ENCODE assay signal across 29 cellular contexts in genomic region chr1:203065191-203065590, GRCh38. TPM values are rescaled to one million over a fixed set of nuclear protein-coding genes. Genes with fewer than 3 reads are reported as not detected.
"Had no signal": no experiment of that assay in that cellular context is flagged by ENCODE, and none has a peak within 500 bp of the region (broad histone marks: within the 10 kb centered on the region; RNA-seq: fewer than 3 reads in every experiment).

No MANE protein-coding gene starts in this region.

- DNase-seq: colonic mucosa; effector CD8-positive, alpha-beta T cell; endodermal cell; foreskin fibroblast; heart right ventricle; hippocampal formation; left colon; left ventricle myocardium superior; lower lobe of right lung; naive thymus-derived CD8-positive, alpha-beta T cell; nephron progenitor cell; nucleus accumbens; stimulated activated CD4-positive, alpha-beta T cell treated with anti-CD3 and anti-CD28 coated beads, Interleukin-15, amount 100 ng/mL, for 24 hours; stimulated activated CD4-positive, alpha-beta T cell treated with anti-CD3 and anti-CD28 coated beads, Interleukin-2, amount 100 ng/mL, for 48 hours; stimulated activated naive B cell treated with anti-CD40 and anti-IgM and Interleukin-4, amounts not matched to agents 10 μg/mL and 1 μg/mL and 100 μg/mL, for 72 hours; upper lobe of left lung had no signal

- H3K36me3 ChIP-seq: colonic mucosa, gastroesophageal sphincter, lower lobe of right lung, prostate gland, thoracic aorta, tibial nerve, upper lobe of left lung had no signal

- H3K27ac ChIP-seq: colonic mucosa, epithelial cell of prostate, gastroesophageal sphincter, lower lobe of right lung, prostate gland, skin epidermis, thoracic aorta, tibial nerve, upper lobe of left lung had no signal

- H3K9me3 ChIP-seq: colonic mucosa, gastroesophageal sphincter, heart right ventricle, lower lobe of right lung, prostate gland, thoracic aorta, tibial nerve, upper lobe of left lung had no signal

- H3K4me3 ChIP-seq: colonic mucosa, gastroesophageal sphincter, heart right ventricle, lower lobe of right lung, prostate gland, skin epidermis, thoracic aorta, tibial nerve, upper lobe of left lung had no signal

- H3K27me3 ChIP-seq: colonic mucosa, gastroesophageal sphincter, heart right ventricle, tibial nerve, upper lobe of left lung had no signal

- H3K4me1 ChIP-seq: colonic mucosa, prostate gland had no signal

RNA-seq across cellular contexts. Expression of gene MYOG, which starts 20.6 kb away (rescaled TPM):
- total RNA-seq: chondrocyte; colonic mucosa; endodermal cell; esophagus mucosa; heart right ventricle; kidney epithelial cell; left colon; left ventricle myocardium superior; lower lobe of right lung; mononuclear cell; naive thymus-derived CD8-positive, alpha-beta T cell; osteocyte; renal cortical epithelial cell; sciatic nerve; thoracic aorta; tibial nerve; upper lobe of left lung had no signal
